ENCODE assay signal across 18 cellular contexts in genomic region chr19:40762754-40763153, GRCh38. TPM values are rescaled to one million over a fixed set of nuclear protein-coding genes. Genes with fewer than 3 reads are reported as not detected.
DNase-seq lines count a peak whose midpoint lies in the region; ATAC-seq and TF ChIP-seq lines count a peak whose summit lies in the region.
"Had no signal": no experiment of that assay in that cellular context is flagged by ENCODE, and none has a peak within 500 bp of the region (broad histone marks: within the 10 kb centered on the region; RNA-seq: fewer than 3 reads in every experiment).

No MANE protein-coding gene starts in this region.

- H3K9me3 ChIP-seq in CD4-positive, alpha-beta memory T cell (ENCODE audit: control insufficient read depth in 1 of 2, low read length in 2 of 2) = no peaks in the 10 kb centered on the region
- no peaks in the 10 kb centered on the region for H3K9me3 ChIP-seq in HEK293 (ENCODE audit: control insufficient read depth, insufficient read depth, low read depth, low read length)
- H3K9me3 ChIP-seq in OCI-LY7 (ENCODE audit: low read length) = no peaks in the 10 kb centered on the region
- H3K9me3 ChIP-seq: SK-N-SH, vagina had no signal

- CTCF ChIA-PET in CD4-positive, alpha-beta memory T cell (lab: Charles Lee; ENCODE audit: partially characterized antibody) = no interaction called here
- CTCF ChIA-PET in HEK293 (lab: Yijun Ruan, JAX) = interaction anchor here (0.5 to 1.0 kb wide), 3 partner anchors 15 to 495 kb away, joined by 3 read pairs; no protein-coding TSS in a partner anchor
- CTCF ChIA-PET in OCI-LY7 (lab: Charles Lee; ENCODE audit: unreplicated experiment) = no interaction called here

- H3K36me3 ChIP-seq in CD4-positive, alpha-beta memory T cell (ENCODE audit: insufficient read depth, low read length) = peaks cover 77% of the 10 kb centered on the region
- H3K36me3 ChIP-seq in HEK293 (ENCODE audit: control insufficient read depth in 2 of 2, insufficient read depth in 1 of 2, low read length in 2 of 2) (peaks cover 83 to 100% of the 10 kb centered on the region in 2 experiments), OCI-LY7 (ENCODE audit: insufficient read depth, low read length) (peaks cover 98% of the 10 kb centered on the region)

- no peaks in the 10 kb centered on the region for H3K27me3 ChIP-seq in CD4-positive, alpha-beta memory T cell (ENCODE audit: insufficient read depth, low read length)
- H3K27me3 ChIP-seq: hepatocyte, vagina had no signal

- H3K9me2 ChIP-seq in OCI-LY7 (ENCODE audit: insufficient read depth, low read length) = no peaks in the 10 kb centered on the region
- H3K9me2 ChIP-seq: SK-N-SH had no signal

- no peak overlapping the region for H2AFZ ChIP-seq in OCI-LY7 (ENCODE audit: low read length)
- H2AFZ ChIP-seq: hepatocyte had no signal

- no peak overlapping the region for H3K4me2 ChIP-seq in OCI-LY7 (ENCODE audit: low read length)
- H3K4me2 ChIP-seq: hepatocyte, SK-N-SH had no signal

- no peaks in the 10 kb centered on the region; the same call in 1 of the 2 replicates for H4K20me1 ChIP-seq in OCI-LY7 (ENCODE audit: insufficient read depth, low read length)

- no peak overlapping the region for H3K4me3 Mint-ChIP-seq in CD4-positive, alpha-beta memory T cell
- H3K4me3 Mint-ChIP-seq in naive thymus-derived CD8-positive, alpha-beta T cell = peak overlapping the region in 8 of 10 donors; percentile 1 to 58 (median 44)
- H3K4me3 Mint-ChIP-seq: activated CD4-positive, alpha-beta T cell treated with anti-CD3 and anti-CD28 coated beads, Interleukin-2, amount 10 ng/mL, durations not matched to agents 7 days and 5 days; naive thymus-derived CD4-positive, alpha-beta T cell had no signal

- POLR2A ChIA-PET in CD4-positive, alpha-beta memory T cell (lab: Charles Lee; ENCODE audit: partially characterized antibody) = interaction anchor here (0.7 kb wide), 1 partner anchor 15 kb away, joined by 4 read pairs; no protein-coding TSS in a partner anchor
- POLR2A ChIA-PET in HEK293 (lab: Yijun Ruan, JAX) (interaction anchor here (0.5 to 1.9 kb wide), 3 partner anchors 12 to 619 kb away, joined by 3 to 11 read pairs (median 4); partner anchors contain the start of genes ACTMAP, RAB4B and SNRPA), OCI-LY7 (lab: Charles Lee) (no interaction called here)
- POLR2A ChIA-PET in naive thymus-derived CD8-positive, alpha-beta T cell (lab: Charles Lee) = interaction anchor here (0.9 to 1.5 kb wide), 4 partner anchors 15 to 100 kb away, joined by 3 to 6 read pairs (median 4); partner anchors contain the start of genes EGLN2 and RAB4B

- intact Hi-C loops in CD4-positive, alpha-beta memory T cell (cut with micrococcal nuclease) = no loop called here
- intact Hi-C loops in OCI-LY7 (cut with micrococcal nuclease; ENCODE audit: unreplicated experiment) = no loop called here

- no peaks in the 10 kb centered on the region for H3K9me3 Mint-ChIP-seq in CD4-positive, alpha-beta memory T cell
- no peaks in the 10 kb centered on the region for H3K9me3 Mint-ChIP-seq in naive thymus-derived CD8-positive, alpha-beta T cell
- H3K9me3 Mint-ChIP-seq: activated CD4-positive, alpha-beta T cell treated with anti-CD3 and anti-CD28 coated beads, Interleukin-2, amount 10 ng/mL, durations not matched to agents 7 days and 5 days; naive thymus-derived CD4-positive, alpha-beta T cell had no signal

- no TSS peak for BruUV-seq in OCI-LY7 (replicated peaks; lab: Mats Ljungman, UMichigan)

- DNase-seq in CD4-positive, alpha-beta memory T cell = no peak
- DNase-seq in astrocyte of the hippocampus (ENCODE audit: low read depth, low spot score) (peak; percentile 48), NCI-H2029 treated with DMSO at 0.1 percent for 48 hours (lab: John Stamatoyannopoulos, UW) (no peak), medulla oblongata (ENCODE audit: extremely low spot score) (no peak), OCI-LY7 (ENCODE audit: low spot score) (no peak)
- DNase-seq in naive thymus-derived CD8-positive, alpha-beta T cell = peak in 1 of 10 donors; percentile 23
- DNase-seq: activated CD4-positive, alpha-beta T cell treated with anti-CD3 and anti-CD28 coated beads, Interleukin-2, amount 10 ng/mL, durations not matched to agents 7 days and 5 days; amygdala; islet precursor cell; KBM-7; naive thymus-derived CD4-positive, alpha-beta T cell; NCI-H1092 treated with DMSO at 0.1 percent for 48 hours; SK-N-SH; stimulated activated CD4-positive, alpha-beta T cell treated with anti-CD3 and anti-CD28 coated beads, Interleukin-2, amount 100 ng/mL, for 48 hours had no signal

- H3K4me1 ChIP-seq in CD4-positive, alpha-beta memory T cell (ENCODE audit: insufficient read depth, low read length) = peaks cover 14% of the 10 kb centered on the region
- no peaks in the 10 kb centered on the region for H3K4me1 ChIP-seq in HEK293 (ENCODE audit: control insufficient read depth, insufficient read depth, low read length)
- no peaks in the 10 kb centered on the region for H3K4me1 ChIP-seq in OCI-LY7 (ENCODE audit: insufficient read depth, low read length, poor library complexity, severe bottlenecking)
- H3K4me1 ChIP-seq: vagina had no signal

- H3K4me3 ChIP-seq in CD4-positive, alpha-beta memory T cell (ENCODE audit: low read length in 2 of 2) = no peak overlapping the region
- H3K4me3 ChIP-seq in HEK293 (ENCODE audit: low read depth, low read length) = no peak overlapping the region
- H3K4me3 ChIP-seq in OCI-LY7 (ENCODE audit: low read depth, low read length, poor library complexity, severe bottlenecking) = no peak overlapping the region
- H3K4me3 ChIP-seq: hepatocyte, vagina had no signal

- H3K27me3 Mint-ChIP-seq in CD4-positive, alpha-beta memory T cell = no peaks in the 10 kb centered on the region
- H3K27me3 Mint-ChIP-seq in naive thymus-derived CD8-positive, alpha-beta T cell = no peaks in the 10 kb centered on the region
- H3K27me3 Mint-ChIP-seq: activated CD4-positive, alpha-beta T cell treated with anti-CD3 and anti-CD28 coated beads, Interleukin-2, amount 10 ng/mL, durations not matched to agents 7 days and 5 days; naive thymus-derived CD4-positive, alpha-beta T cell had no signal

- no peak overlapping the region for H3K27ac ChIP-seq in CD4-positive, alpha-beta memory T cell (ENCODE audit: low read depth, low read length)
- H3K27ac ChIP-seq in HEK293 (ENCODE audit: extremely low read depth, low read depth, low read length) (peak overlapping the region; percentile 34; the same call in 1 of the 2 replicates), OCI-LY7 (ENCODE audit: low read depth, low read length, poor library complexity, severe bottlenecking) (no peak overlapping the region)
- H3K27ac ChIP-seq: hepatocyte, vagina had no signal

- H3K27ac Mint-ChIP-seq in CD4-positive, alpha-beta memory T cell = peak overlapping the region in 4 of 7 donors; percentile 29 to 80 (median 66)
- peak overlapping the region; percentile 75 to 93 (median 88) for H3K27ac Mint-ChIP-seq in naive thymus-derived CD8-positive, alpha-beta T cell
- H3K27ac Mint-ChIP-seq: activated CD4-positive, alpha-beta T cell treated with anti-CD3 and anti-CD28 coated beads, Interleukin-2, amount 10 ng/mL, durations not matched to agents 7 days and 5 days had no signal

- peaks cover 17 to 47% (median 28%) of the 10 kb centered on the region in 4 donors for H3K4me1 Mint-ChIP-seq in CD4-positive, alpha-beta memory T cell
- H3K4me1 Mint-ChIP-seq in naive thymus-derived CD8-positive, alpha-beta T cell = peaks cover 34 to 70% (median 55%) of the 10 kb centered on the region in 4 donors

- peak; percentile 38 to 60 for ATAC-seq in naive thymus-derived CD8-positive, alpha-beta T cell
- ATAC-seq: naive thymus-derived CD4-positive, alpha-beta T cell had no signal

- H3K36me3 Mint-ChIP-seq in CD4-positive, alpha-beta memory T cell = peaks cover 61 to 74% of the 10 kb centered on the region in 2 donors
- H3K36me3 Mint-ChIP-seq in naive thymus-derived CD8-positive, alpha-beta T cell = peaks cover 14 to 89% (median 45%) of the 10 kb centered on the region in 3 donors

- TF ChIP-seq CTCF in HEK293 (tag by site-specific recombination; IDR thresholded peaks at IDR 0.05) (no peak), OCI-LY7 (conservative IDR thresholded peaks at IDR 0.05; ENCODE audit: low read length) (no peak)

- peaks cover 22% of the 10 kb centered on the region for H3K79me2 ChIP-seq in OCI-LY7 (ENCODE audit: insufficient read depth, low read depth, low read length)

TF ChIP-seq in HEK293, 187 proteins besides CTCF, POLR2A, EP300 and RAD21 (continues in another document):
- TF ChIP-seq ZNF76 (tag by site-specific recombination; IDR thresholded peaks at IDR 0.05; ENCODE audit: borderline replicate concordance, low read depth) (no peak), ZBTB1 (tag by site-specific recombination; IDR thresholded peaks at IDR 0.05) (no peak)

RNA-seq across cellular contexts. Expression of gene SNRPA, which starts 11.8 kb away (rescaled TPM):
- 10 to 100 TPM; 93.3 to 95.7 TPM for total RNA-seq in CD4-positive, alpha-beta memory T cell
- 10 to 100 TPM; 48.8 to 63.9 TPM for polyA plus RNA-seq in CD4-positive, alpha-beta memory T cell
- total RNA-seq in naive thymus-derived CD8-positive, alpha-beta T cell = 10 to 100 TPM; 64.1 to 68.2 TPM
- polyA plus RNA-seq in naive thymus-derived CD8-positive, alpha-beta T cell = 10 to 100 TPM; 45.9 to 62.3 (median 60.4) TPM
- 315 and 328 TPM in 2 replicates for total RNA-seq in OCI-LY7 (2014; rRNA removed; shearing (Covaris generic))
- 214 and 244 TPM in 2 replicates for total RNA-seq in OCI-LY7 (2022)

RNA-seq across cellular contexts. Expression of gene ACTMAP, which starts 12.5 kb away (rescaled TPM):
- total RNA-seq in CD4-positive, alpha-beta memory T cell = 1 to 10 TPM; 5.2 to 5.5 TPM
- polyA plus RNA-seq in CD4-positive, alpha-beta memory T cell = 1 to 10 TPM in 1 of 2 donors, under 1 TPM in 1; 0.26 to 2.8 TPM
- 1 to 10 TPM; 7.0 to 7.1 TPM for total RNA-seq in naive thymus-derived CD8-positive, alpha-beta T cell
- polyA plus RNA-seq in naive thymus-derived CD8-positive, alpha-beta T cell = 1 to 10 TPM; 2.5 to 4.6 (median 3.4) TPM
- total RNA-seq in OCI-LY7 (2014; rRNA removed; shearing (Covaris generic)) = 3.3 and 5.0 TPM in 2 replicates
- 52.1 and 54.8 TPM in 2 replicates for total RNA-seq in OCI-LY7 (2022)

RNA-seq across cellular contexts. Expression of gene MIA, which starts 12.6 kb away (rescaled TPM):
- total RNA-seq in CD4-positive, alpha-beta memory T cell = 10 to 100 TPM; 11.2 to 11.4 TPM
- not detected for polyA plus RNA-seq in CD4-positive, alpha-beta memory T cell
- total RNA-seq in naive thymus-derived CD8-positive, alpha-beta T cell = 1 to 10 TPM in 1 of 2 experiments, not detected in 1; 2.2 TPM
- polyA plus RNA-seq in naive thymus-derived CD8-positive, alpha-beta T cell = not detected
- not detected in 2 replicates for total RNA-seq in OCI-LY7 (2014; rRNA removed; shearing (Covaris generic))
- total RNA-seq in OCI-LY7 (2022) = not detected in 2 replicates
- total RNA-seq: hepatocyte, lung microvascular endothelial cell had no signal
- polyA plus RNA-seq: naive thymus-derived CD4-positive, alpha-beta T cell; SK-N-SH had no signal

RNA-seq across cellular contexts. Expression of gene RAB4B, which starts 15.3 kb away (rescaled TPM):
- 10 to 100 TPM; 53.5 to 55.0 TPM for total RNA-seq in CD4-positive, alpha-beta memory T cell
- polyA plus RNA-seq in CD4-positive, alpha-beta memory T cell = 10 to 100 TPM; 67.3 to 69.8 TPM
- 10 to 100 TPM; 47.3 to 48.6 TPM for total RNA-seq in naive thymus-derived CD8-positive, alpha-beta T cell
- polyA plus RNA-seq in naive thymus-derived CD8-positive, alpha-beta T cell = 10 to 100 TPM; 76.4 to 87.2 (median 87.1) TPM
- total RNA-seq in OCI-LY7 (2014; rRNA removed; shearing (Covaris generic)) = 32.2 and 37.1 TPM in 2 replicates
- total RNA-seq in OCI-LY7 (2022) = 51.3 and 56.3 TPM in 2 replicates

RNA-seq across cellular contexts. Expression of gene EGLN2, which starts 36.2 kb away (rescaled TPM):
- 100 to 1,000 TPM; 203 to 219 TPM for total RNA-seq in CD4-positive, alpha-beta memory T cell
- 100 to 1,000 TPM; 141 to 207 TPM for polyA plus RNA-seq in CD4-positive, alpha-beta memory T cell
- total RNA-seq in naive thymus-derived CD8-positive, alpha-beta T cell = 100 to 1,000 TPM; 233 to 243 TPM
- polyA plus RNA-seq in naive thymus-derived CD8-positive, alpha-beta T cell = 100 to 1,000 TPM; 104 to 214 (median 153) TPM
- 76.1 and 81.6 TPM in 2 replicates for total RNA-seq in OCI-LY7 (2014; rRNA removed; shearing (Covaris generic))
- total RNA-seq in OCI-LY7 (2022) = 87.9 and 90.8 TPM in 2 replicates

Comparison
In these comparisons a context has a peak if more than half of its experiments do, and no peak if none do; other contexts are left out.
1. H3K4me3 Mint-ChIP-seq: peak in naive thymus-derived CD8-positive, alpha-beta T cell (8 of 10); none in CD4-positive, alpha-beta memory T cell (0 of 8).